1 cellular context compared by ENCODE assay signal in the genomic region with DNA sequence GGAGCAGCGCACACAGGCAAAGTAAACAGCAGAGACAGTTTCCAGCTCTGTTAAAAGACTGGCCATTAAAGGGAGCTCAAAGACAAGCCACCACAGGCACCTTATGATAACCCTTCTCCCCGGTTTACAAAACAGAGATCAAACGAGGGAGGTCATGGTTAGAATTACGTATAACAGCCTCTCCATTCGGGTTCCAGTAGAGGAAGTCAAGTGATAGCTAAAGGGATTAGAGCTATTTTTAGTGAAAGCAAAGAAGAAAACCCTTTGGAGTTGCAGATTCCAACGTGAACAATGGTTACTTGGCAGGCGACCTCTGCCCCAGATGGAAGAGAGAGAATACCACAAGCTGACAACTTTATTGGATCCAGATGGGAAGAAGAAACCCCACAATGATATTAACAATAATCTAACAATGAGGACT.
TF ChIP-seq lines count a peak whose summit lies in the region.

No MANE protein-coding gene starts in this region.

TF ChIP-seq in HepG2, 621 proteins besides CTCF, POLR2A, EP300 and RAD21 (continued from another document and continues in another):
- TF ChIP-seq, protein P1, sequence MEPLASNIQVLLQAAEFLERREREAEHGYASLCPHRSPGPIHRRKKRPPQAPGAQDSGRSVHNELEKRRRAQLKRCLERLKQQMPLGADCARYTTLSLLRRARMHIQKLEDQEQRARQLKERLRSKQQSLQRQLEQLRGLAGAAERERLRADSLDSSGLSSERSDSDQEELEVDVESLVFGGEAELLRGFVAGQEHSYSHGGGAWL (CRISPR knock-in tag; IDR thresholded peaks at IDR 0.05), result no peak
- TF ChIP-seq, protein P2, sequence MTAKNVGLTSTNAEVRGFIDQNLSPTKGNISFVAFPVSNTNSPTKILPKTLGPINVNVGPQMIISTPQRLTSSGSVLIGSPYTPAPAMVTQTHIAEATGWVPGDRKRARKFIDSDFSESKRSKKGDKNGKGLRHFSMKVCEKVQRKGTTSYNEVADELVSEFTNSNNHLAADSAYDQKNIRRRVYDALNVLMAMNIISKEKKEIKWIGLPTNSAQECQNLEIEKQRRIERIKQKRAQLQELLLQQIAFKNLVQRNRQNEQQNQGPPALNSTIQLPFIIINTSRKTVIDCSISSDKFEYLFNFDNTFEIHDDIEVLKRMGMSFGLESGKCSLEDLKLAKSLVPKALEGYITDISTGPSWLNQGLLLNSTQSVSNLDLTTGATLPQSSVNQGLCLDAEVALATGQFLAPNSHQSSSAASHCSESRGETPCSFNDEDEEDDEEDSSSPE (CRISPR knock-in tag; IDR thresholded peaks at IDR 0.05), result 0 out of 2 replicates have a peak, but pooled peaks have one; percentile 14
- TF ChIP-seq PTBP1 (IDR thresholded peaks at IDR 0.05; ENCODE audit: low read depth, low read length, poor library complexity, severe bottlenecking) (no peak), PAX8 (CRISPR knock-in tag; IDR thresholded peaks at IDR 0.05; ENCODE audit: borderline replicate concordance) (no peak), THAP11 (CRISPR knock-in tag; IDR thresholded peaks at IDR 0.05) (no peak), YEATS2 (CRISPR knock-in tag; IDR thresholded peaks at IDR 0.05; ENCODE audit: borderline replicate concordance) (no peak), ONECUT2 (CRISPR knock-in tag; IDR thresholded peaks at IDR 0.05) (no peak), TAF1 (CRISPR knock-in tag; IDR thresholded peaks at IDR 0.05) (no peak), SPEN (CRISPR knock-in tag; IDR thresholded peaks at IDR 0.05; ENCODE audit: low read depth) (no peak), ZNF234 (CRISPR knock-in tag; conservative IDR thresholded peaks at IDR 0.05) (no peak), TCF7 (IDR thresholded peaks at IDR 0.05; ENCODE audit: low read depth) (peak; percentile 89), JUND (CRISPR knock-in tag; IDR thresholded peaks at IDR 0.05) (no peak), RCOR2 (CRISPR knock-in tag; IDR thresholded peaks at IDR 0.05) (no peak), ZNF766 (CRISPR knock-in tag; IDR thresholded peaks at IDR 0.05; ENCODE audit: borderline replicate concordance) (no peak), SP1 (IDR thresholded peaks at IDR 0.05) (no peak), SP1 (CRISPR knock-in tag; IDR thresholded peaks at IDR 0.05) (no peak), BCL6 (CRISPR knock-in tag; IDR thresholded peaks at IDR 0.05) (peak; percentile 84), CREM (IDR thresholded peaks at IDR 0.05) (peak; percentile 59), CREM (CRISPR knock-in tag; IDR thresholded peaks at IDR 0.05) (no peak), ZC3H4 (CRISPR knock-in tag; IDR thresholded peaks at IDR 0.05; ENCODE audit: borderline replicate concordance) (no peak), ZNF263 (CRISPR knock-in tag; IDR thresholded peaks at IDR 0.05) (no peak), ZNF781 (CRISPR knock-in tag; IDR thresholded peaks at IDR 0.05; ENCODE audit: borderline replicate concordance, not compliant biosample characterization) (no peak), ZNF24 (IDR thresholded peaks at IDR 0.05) (no peak), HHEX (CRISPR knock-in tag; IDR thresholded peaks at IDR 0.05) (no peak), ZNF326 (CRISPR knock-in tag; IDR thresholded peaks at IDR 0.05; ENCODE audit: borderline replicate concordance) (no peak), ZNF331 (CRISPR knock-in tag; IDR thresholded peaks at IDR 0.05) (peak; percentile 65; the same call in 1 of the 2 replicates), GABPB1 (CRISPR knock-in tag; IDR thresholded peaks at IDR 0.05) (no peak), MEF2D (CRISPR knock-in tag; IDR thresholded peaks at IDR 0.05) (peak; percentile 100), ZNF7 (CRISPR knock-in tag; IDR thresholded peaks at IDR 0.05) (no peak), ZMAT3 (CRISPR knock-in tag; conservative IDR thresholded peaks at IDR 0.05) (no peak), AGO2 (optimal IDR thresholded peaks at IDR 0.05; ENCODE audit: low read depth, low read length) (no peak), PHF5A (CRISPR knock-in tag; IDR thresholded peaks at IDR 0.05; ENCODE audit: low read depth, unreplicated experiment) (no peak), ELF1 (CRISPR knock-in tag; IDR thresholded peaks at IDR 0.05) (no peak), FOXK1 (CRISPR knock-in tag; IDR thresholded peaks at IDR 0.05; ENCODE audit: borderline replicate concordance, low read depth) (no peak), ZNF629 (CRISPR knock-in tag; conservative IDR thresholded peaks at IDR 0.05) (no peak), IRX3 (CRISPR knock-in tag; IDR thresholded peaks at IDR 0.05; ENCODE audit: borderline replicate concordance, low read depth) (no peak), ATF1 (CRISPR knock-in tag; IDR thresholded peaks at IDR 0.05) (no peak), NFIB (CRISPR knock-in tag; IDR thresholded peaks at IDR 0.05; ENCODE audit: borderline replicate concordance) (no peak), IKZF1 (IDR thresholded peaks at IDR 0.05) (no peak), DPF2 (CRISPR knock-in tag; IDR thresholded peaks at IDR 0.05; ENCODE audit: borderline replicate concordance, low read depth) (no peak), ZNF296 (CRISPR knock-in tag; conservative IDR thresholded peaks at IDR 0.05) (no peak), RXRB (CRISPR knock-in tag; IDR thresholded peaks at IDR 0.05; ENCODE audit: borderline replicate concordance) (peak; percentile 76), GABPA (IDR thresholded peaks at IDR 0.05; ENCODE audit: low read depth, low read length) (no peak), GABPA (CRISPR knock-in tag; IDR thresholded peaks at IDR 0.05; ENCODE audit: low read depth) (no peak), YEATS4 (CRISPR knock-in tag; IDR thresholded peaks at IDR 0.05; ENCODE audit: borderline replicate concordance) (no peak)
- TF ChIP-seq, protein P3, sequence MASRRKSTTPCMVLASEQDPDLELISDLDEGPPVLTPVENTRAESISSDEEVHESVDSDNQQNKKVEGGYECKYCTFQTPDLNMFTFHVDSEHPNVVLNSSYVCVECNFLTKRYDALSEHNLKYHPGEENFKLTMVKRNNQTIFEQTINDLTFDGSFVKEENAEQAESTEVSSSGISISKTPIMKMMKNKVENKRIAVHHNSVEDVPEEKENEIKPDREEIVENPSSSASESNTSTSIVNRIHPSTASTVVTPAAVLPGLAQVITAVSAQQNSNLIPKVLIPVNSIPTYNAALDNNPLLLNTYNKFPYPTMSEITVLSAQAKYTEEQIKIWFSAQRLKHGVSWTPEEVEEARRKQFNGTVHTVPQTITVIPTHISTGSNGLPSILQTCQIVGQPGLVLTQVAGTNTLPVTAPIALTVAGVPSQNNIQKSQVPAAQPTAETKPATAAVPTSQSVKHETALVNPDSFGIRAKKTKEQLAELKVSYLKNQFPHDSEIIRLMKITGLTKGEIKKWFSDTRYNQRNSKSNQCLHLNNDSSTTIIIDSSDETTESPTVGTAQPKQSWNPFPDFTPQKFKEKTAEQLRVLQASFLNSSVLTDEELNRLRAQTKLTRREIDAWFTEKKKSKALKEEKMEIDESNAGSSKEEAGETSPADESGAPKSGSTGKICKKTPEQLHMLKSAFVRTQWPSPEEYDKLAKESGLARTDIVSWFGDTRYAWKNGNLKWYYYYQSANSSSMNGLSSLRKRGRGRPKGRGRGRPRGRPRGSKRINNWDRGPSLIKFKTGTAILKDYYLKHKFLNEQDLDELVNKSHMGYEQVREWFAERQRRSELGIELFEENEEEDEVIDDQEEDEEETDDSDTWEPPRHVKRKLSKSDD (CRISPR knock-in tag; IDR thresholded peaks at IDR 0.05; ENCODE audit: low read depth), result no peak
- TF ChIP-seq, protein P4, sequence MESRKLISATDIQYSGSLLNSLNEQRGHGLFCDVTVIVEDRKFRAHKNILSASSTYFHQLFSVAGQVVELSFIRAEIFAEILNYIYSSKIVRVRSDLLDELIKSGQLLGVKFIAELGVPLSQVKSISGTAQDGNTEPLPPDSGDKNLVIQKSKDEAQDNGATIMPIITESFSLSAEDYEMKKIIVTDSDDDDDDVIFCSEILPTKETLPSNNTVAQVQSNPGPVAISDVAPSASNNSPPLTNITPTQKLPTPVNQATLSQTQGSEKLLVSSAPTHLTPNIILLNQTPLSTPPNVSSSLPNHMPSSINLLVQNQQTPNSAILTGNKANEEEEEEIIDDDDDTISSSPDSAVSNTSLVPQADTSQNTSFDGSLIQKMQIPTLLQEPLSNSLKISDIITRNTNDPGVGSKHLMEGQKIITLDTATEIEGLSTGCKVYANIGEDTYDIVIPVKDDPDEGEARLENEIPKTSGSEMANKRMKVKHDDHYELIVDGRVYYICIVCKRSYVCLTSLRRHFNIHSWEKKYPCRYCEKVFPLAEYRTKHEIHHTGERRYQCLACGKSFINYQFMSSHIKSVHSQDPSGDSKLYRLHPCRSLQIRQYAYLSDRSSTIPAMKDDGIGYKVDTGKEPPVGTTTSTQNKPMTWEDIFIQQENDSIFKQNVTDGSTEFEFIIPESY (CRISPR knock-in tag; IDR thresholded peaks at IDR 0.05), result no peak
- TF ChIP-seq, protein P5, sequence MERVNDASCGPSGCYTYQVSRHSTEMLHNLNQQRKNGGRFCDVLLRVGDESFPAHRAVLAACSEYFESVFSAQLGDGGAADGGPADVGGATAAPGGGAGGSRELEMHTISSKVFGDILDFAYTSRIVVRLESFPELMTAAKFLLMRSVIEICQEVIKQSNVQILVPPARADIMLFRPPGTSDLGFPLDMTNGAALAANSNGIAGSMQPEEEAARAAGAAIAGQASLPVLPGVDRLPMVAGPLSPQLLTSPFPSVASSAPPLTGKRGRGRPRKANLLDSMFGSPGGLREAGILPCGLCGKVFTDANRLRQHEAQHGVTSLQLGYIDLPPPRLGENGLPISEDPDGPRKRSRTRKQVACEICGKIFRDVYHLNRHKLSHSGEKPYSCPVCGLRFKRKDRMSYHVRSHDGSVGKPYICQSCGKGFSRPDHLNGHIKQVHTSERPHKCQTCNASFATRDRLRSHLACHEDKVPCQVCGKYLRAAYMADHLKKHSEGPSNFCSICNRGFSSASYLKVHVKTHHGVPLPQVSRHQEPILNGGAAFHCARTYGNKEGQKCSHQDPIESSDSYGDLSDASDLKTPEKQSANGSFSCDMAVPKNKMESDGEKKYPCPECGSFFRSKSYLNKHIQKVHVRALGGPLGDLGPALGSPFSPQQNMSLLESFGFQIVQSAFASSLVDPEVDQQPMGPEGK (CRISPR knock-in tag; IDR thresholded peaks at IDR 0.05), result 0 out of 2 replicates have a peak, but pooled peaks have one; percentile 32
- TF ChIP-seq, protein P6, sequence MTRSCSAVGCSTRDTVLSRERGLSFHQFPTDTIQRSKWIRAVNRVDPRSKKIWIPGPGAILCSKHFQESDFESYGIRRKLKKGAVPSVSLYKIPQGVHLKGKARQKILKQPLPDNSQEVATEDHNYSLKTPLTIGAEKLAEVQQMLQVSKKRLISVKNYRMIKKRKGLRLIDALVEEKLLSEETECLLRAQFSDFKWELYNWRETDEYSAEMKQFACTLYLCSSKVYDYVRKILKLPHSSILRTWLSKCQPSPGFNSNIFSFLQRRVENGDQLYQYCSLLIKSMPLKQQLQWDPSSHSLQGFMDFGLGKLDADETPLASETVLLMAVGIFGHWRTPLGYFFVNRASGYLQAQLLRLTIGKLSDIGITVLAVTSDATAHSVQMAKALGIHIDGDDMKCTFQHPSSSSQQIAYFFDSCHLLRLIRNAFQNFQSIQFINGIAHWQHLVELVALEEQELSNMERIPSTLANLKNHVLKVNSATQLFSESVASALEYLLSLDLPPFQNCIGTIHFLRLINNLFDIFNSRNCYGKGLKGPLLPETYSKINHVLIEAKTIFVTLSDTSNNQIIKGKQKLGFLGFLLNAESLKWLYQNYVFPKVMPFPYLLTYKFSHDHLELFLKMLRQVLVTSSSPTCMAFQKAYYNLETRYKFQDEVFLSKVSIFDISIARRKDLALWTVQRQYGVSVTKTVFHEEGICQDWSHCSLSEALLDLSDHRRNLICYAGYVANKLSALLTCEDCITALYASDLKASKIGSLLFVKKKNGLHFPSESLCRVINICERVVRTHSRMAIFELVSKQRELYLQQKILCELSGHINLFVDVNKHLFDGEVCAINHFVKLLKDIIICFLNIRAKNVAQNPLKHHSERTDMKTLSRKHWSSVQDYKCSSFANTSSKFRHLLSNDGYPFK (CRISPR knock-in tag; IDR thresholded peaks at IDR 0.05; ENCODE audit: borderline replicate concordance), result no peak
- TF ChIP-seq, protein P7, sequence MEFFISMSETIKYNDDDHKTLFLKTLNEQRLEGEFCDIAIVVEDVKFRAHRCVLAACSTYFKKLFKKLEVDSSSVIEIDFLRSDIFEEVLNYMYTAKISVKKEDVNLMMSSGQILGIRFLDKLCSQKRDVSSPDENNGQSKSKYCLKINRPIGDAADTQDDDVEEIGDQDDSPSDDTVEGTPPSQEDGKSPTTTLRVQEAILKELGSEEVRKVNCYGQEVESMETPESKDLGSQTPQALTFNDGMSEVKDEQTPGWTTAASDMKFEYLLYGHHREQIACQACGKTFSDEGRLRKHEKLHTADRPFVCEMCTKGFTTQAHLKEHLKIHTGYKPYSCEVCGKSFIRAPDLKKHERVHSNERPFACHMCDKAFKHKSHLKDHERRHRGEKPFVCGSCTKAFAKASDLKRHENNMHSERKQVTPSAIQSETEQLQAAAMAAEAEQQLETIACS (CRISPR knock-in tag; IDR thresholded peaks at IDR 0.05), result no peak
- TF ChIP-seq, protein P8, sequence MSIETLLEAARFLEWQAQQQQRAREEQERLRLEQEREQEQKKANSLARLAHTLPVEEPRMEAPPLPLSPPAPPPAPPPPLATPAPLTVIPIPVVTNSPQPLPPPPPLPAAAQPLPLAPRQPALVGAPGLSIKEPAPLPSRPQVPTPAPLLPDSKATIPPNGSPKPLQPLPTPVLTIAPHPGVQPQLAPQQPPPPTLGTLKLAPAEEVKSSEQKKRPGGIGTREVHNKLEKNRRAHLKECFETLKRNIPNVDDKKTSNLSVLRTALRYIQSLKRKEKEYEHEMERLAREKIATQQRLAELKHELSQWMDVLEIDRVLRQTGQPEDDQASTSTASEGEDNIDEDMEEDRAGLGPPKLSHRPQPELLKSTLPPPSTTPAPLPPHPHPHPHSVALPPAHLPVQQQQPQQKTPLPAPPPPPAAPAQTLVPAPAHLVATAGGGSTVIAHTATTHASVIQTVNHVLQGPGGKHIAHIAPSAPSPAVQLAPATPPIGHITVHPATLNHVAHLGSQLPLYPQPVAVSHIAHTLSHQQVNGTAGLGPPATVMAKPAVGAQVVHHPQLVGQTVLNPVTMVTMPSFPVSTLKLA (IDR thresholded peaks at IDR 0.05), result no peak
- TF ChIP-seq, protein P9, sequence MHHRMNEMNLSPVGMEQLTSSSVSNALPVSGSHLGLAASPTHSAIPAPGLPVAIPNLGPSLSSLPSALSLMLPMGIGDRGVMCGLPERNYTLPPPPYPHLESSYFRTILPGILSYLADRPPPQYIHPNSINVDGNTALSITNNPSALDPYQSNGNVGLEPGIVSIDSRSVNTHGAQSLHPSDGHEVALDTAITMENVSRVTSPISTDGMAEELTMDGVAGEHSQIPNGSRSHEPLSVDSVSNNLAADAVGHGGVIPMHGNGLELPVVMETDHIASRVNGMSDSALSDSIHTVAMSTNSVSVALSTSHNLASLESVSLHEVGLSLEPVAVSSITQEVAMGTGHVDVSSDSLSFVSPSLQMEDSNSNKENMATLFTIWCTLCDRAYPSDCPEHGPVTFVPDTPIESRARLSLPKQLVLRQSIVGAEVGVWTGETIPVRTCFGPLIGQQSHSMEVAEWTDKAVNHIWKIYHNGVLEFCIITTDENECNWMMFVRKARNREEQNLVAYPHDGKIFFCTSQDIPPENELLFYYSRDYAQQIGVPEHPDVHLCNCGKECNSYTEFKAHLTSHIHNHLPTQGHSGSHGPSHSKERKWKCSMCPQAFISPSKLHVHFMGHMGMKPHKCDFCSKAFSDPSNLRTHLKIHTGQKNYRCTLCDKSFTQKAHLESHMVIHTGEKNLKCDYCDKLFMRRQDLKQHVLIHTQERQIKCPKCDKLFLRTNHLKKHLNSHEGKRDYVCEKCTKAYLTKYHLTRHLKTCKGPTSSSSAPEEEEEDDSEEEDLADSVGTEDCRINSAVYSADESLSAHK (CRISPR knock-in tag; IDR thresholded peaks at IDR 0.05; ENCODE audit: borderline replicate concordance), result no peak
